In genomic region chr10:65320256-65321026, GRCh38 we compare ENCODE assay signal across 1 cellular context.
TF ChIP-seq lines count a peak whose summit lies in the region.

No MANE protein-coding gene starts in this region.

TF ChIP-seq in GM23338, 12 proteins besides CTCF, POLR2A, EP300 and RAD21 (continued from another document):
- TF ChIP-seq REST (IDR thresholded peaks at IDR 0.05; ENCODE audit: unreplicated experiment) (no peak), POLR2AphosphoS5 (IDR thresholded peaks at IDR 0.05; ENCODE audit: low read depth) (no peak), ZNF331 (CRISPR knock-in tag; IDR thresholded peaks at IDR 0.05; ENCODE audit: low read depth) (no peak), ZNF114 (CRISPR knock-in tag; IDR thresholded peaks at IDR 0.05) (no peak), STAT1 (IDR thresholded peaks at IDR 0.05; ENCODE audit: unreplicated experiment) (no peak), EZH2phosphoT487 (IDR thresholded peaks at IDR 0.05; ENCODE audit: unreplicated experiment) (no peak)
